25 cellular contexts compared by ENCODE assay signal in the genomic region with DNA sequence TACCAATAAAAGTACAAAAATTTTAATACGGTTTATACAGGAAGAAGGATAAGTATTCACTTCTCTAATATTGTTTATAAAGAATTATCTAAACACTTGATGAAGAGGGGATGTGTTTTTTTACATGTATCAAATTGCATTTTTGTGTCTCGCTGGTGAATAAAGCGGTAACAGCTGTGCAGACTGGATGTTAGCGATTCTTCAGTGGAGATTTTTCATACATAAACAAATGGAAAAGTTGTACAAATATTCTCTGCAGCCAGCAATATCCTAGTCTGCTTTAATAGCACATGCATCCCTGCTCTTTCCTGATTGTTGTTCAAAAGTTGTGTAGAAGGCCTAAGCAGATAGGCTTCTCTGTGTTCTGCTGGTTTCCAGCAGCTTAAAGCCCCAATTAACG.
"Had no signal": no experiment of that assay in that cellular context is flagged by ENCODE, and none has a peak within 500 bp of the region (broad histone marks: within the 10 kb centered on the region; RNA-seq: fewer than 3 reads in every experiment).

No MANE protein-coding gene starts in this region.

- H3K36me3 Mint-ChIP-seq: activated naive CD8-positive, alpha-beta T cell treated with anti-CD3 and anti-CD28 coated beads, Interleukin-2, amount 10 ng/mL, durations not matched to agents 7 days and 5 days; WTC11 had no signal

- ATAC-seq: activated CD8-positive, alpha-beta T cell treated with anti-CD3 and anti-CD28 coated beads, Interleukin-2, amount 10 ng/mL, durations not matched to agents 7 days and 5 days; T-helper 17 cell; WTC11 had no signal

- H3K4me3 ChIP-seq: breast epithelium, MG63, Peyer's patch had no signal

- H3K27me3 Mint-ChIP-seq: activated naive CD8-positive, alpha-beta T cell treated with anti-CD3 and anti-CD28 coated beads, Interleukin-2, amount 10 ng/mL, durations not matched to agents 7 days and 5 days; T-helper 17 cell had no signal

- H3K27ac Mint-ChIP-seq: activated CD8-positive, alpha-beta T cell treated with anti-CD3 and anti-CD28 coated beads, Interleukin-2, amount 10 ng/mL, durations not matched to agents 7 days and 5 days; activated naive CD8-positive, alpha-beta T cell treated with anti-CD3 and anti-CD28 coated beads, Interleukin-2, amount 10 ng/mL, durations not matched to agents 7 days and 5 days; T-helper 17 cell; WTC11 had no signal

- H3K36me3 ChIP-seq: MG63, Peyer's patch had no signal

- DNase-seq: activated CD4-positive, alpha-beta T cell treated with anti-CD3 and anti-CD28 coated beads for 48 hours; activated CD4-positive, alpha-beta T cell treated with anti-CD3 and anti-CD28 coated beads, Interleukin-2, amount 50 U/mL, for 4 hours; activated CD4-positive, CD25-positive, alpha-beta regulatory T cell treated with anti-CD3 and anti-CD28 coated beads, Interleukin-2, amount 50 U/mL, for 72 hours; activated CD8-positive, alpha-beta memory T cell treated with anti-CD3 and anti-CD28 coated beads, Interleukin-2, amount 50 U/mL, for 48 hours; activated CD8-positive, alpha-beta T cell treated with anti-CD3 and anti-CD28 coated beads, Interleukin-2, amount 10 ng/mL, durations not matched to agents 7 days and 5 days; activated naive CD4-positive, alpha-beta T cell treated with anti-CD3 and anti-CD28 coated beads, Interleukin-2, amount 50 U/mL, for 16 hours; activated naive CD8-positive, alpha-beta T cell treated with anti-CD3 and anti-CD28 coated beads, Interleukin-2, amount 10 ng/mL, durations not matched to agents 7 days and 5 days; activated T-cell treated with anti-CD3 and anti-CD28 coated beads, Interleukin-2, amount 50 U/mL, for 1 hour; aorta; caudate nucleus; MG63; MV-4-11; NCI-H1105 treated with DMSO at 0.1 percent for 48 hours; NCI-H1436 treated with DMSO at 0.1 percent for 48 hours; NCI-H187; NCI-H2081; NCI-H345; NCI-H524; Peyer's patch; Right ventricle myocardium superior; T-helper 17 cell; T-helper 9 cell had no signal

- H3K4me1 ChIP-seq: breast epithelium, Peyer's patch had no signal

- H3K9me3 Mint-ChIP-seq: activated naive CD8-positive, alpha-beta T cell treated with anti-CD3 and anti-CD28 coated beads, Interleukin-2, amount 10 ng/mL, durations not matched to agents 7 days and 5 days; WTC11 had no signal

- H3K4me3 Mint-ChIP-seq: activated CD8-positive, alpha-beta T cell treated with anti-CD3 and anti-CD28 coated beads, Interleukin-2, amount 10 ng/mL, durations not matched to agents 7 days and 5 days; activated naive CD8-positive, alpha-beta T cell treated with anti-CD3 and anti-CD28 coated beads, Interleukin-2, amount 10 ng/mL, durations not matched to agents 7 days and 5 days; T-helper 17 cell; WTC11 had no signal

- H3K27me3 ChIP-seq: breast epithelium, MG63, Peyer's patch had no signal

- H3K9me3 ChIP-seq: breast epithelium, MG63, Peyer's patch had no signal

- H3K27ac ChIP-seq: breast epithelium, Peyer's patch, RWPE1 had no signal

- H3K4me1 Mint-ChIP-seq: activated naive CD8-positive, alpha-beta T cell treated with anti-CD3 and anti-CD28 coated beads, Interleukin-2, amount 10 ng/mL, durations not matched to agents 7 days and 5 days; T-helper 17 cell had no signal
